In the genomic region with DNA sequence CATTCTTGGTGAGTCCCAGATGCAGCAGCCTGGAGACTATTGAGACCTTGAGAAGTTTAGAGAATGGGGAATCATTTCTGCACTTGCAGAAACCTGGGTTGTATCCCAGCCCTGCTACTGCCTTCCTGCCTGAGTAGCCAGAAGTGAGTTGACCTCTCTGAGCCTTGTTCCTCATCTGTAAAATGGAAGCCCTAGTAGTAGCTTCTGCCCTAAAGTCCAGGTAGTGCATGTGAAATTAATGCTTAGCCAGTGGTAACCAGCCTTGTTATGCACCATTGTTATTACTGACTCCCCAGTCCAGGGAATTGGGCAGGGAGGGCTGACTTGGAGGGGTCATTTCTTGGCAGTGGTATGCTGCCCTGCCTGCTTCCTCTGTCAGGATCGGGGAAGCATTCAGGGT, we compare ENCODE assay signal across 1 cellular context.
TF ChIP-seq lines count a peak whose summit lies in the region.

No MANE protein-coding gene starts in this region.

TF ChIP-seq in K562, 482 proteins besides CTCF, POLR2A, EP300 and RAD21 (continued from another document):
- TF ChIP-seq, protein P1, sequence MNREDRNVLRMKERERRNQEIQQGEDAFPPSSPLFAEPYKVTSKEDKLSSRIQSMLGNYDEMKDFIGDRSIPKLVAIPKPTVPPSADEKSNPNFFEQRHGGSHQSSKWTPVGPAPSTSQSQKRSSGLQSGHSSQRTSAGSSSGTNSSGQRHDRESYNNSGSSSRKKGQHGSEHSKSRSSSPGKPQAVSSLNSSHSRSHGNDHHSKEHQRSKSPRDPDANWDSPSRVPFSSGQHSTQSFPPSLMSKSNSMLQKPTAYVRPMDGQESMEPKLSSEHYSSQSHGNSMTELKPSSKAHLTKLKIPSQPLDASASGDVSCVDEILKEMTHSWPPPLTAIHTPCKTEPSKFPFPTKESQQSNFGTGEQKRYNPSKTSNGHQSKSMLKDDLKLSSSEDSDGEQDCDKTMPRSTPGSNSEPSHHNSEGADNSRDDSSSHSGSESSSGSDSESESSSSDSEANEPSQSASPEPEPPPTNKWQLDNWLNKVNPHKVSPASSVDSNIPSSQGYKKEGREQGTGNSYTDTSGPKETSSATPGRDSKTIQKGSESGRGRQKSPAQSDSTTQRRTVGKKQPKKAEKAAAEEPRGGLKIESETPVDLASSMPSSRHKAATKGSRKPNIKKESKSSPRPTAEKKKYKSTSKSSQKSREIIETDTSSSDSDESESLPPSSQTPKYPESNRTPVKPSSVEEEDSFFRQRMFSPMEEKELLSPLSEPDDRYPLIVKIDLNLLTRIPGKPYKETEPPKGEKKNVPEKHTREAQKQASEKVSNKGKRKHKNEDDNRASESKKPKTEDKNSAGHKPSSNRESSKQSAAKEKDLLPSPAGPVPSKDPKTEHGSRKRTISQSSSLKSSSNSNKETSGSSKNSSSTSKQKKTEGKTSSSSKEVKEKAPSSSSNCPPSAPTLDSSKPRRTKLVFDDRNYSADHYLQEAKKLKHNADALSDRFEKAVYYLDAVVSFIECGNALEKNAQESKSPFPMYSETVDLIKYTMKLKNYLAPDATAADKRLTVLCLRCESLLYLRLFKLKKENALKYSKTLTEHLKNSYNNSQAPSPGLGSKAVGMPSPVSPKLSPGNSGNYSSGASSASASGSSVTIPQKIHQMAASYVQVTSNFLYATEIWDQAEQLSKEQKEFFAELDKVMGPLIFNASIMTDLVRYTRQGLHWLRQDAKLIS (CRISPR knock-in tag; IDR thresholded peaks at IDR 0.05), result no peak
- TF ChIP-seq ZC3H4 (CRISPR knock-in tag; IDR thresholded peaks at IDR 0.05; ENCODE audit: borderline replicate concordance) (no peak), MAFF (IDR thresholded peaks at IDR 0.05; ENCODE audit: low read length) (no peak), ESRRA (IDR thresholded peaks at IDR 0.05; ENCODE audit: borderline replicate concordance, low read depth) (peak; percentile 64), EP400 (IDR thresholded peaks at IDR 0.05) (no peak)
